8 cellular contexts compared by ENCODE assay signal in the genomic region with DNA sequence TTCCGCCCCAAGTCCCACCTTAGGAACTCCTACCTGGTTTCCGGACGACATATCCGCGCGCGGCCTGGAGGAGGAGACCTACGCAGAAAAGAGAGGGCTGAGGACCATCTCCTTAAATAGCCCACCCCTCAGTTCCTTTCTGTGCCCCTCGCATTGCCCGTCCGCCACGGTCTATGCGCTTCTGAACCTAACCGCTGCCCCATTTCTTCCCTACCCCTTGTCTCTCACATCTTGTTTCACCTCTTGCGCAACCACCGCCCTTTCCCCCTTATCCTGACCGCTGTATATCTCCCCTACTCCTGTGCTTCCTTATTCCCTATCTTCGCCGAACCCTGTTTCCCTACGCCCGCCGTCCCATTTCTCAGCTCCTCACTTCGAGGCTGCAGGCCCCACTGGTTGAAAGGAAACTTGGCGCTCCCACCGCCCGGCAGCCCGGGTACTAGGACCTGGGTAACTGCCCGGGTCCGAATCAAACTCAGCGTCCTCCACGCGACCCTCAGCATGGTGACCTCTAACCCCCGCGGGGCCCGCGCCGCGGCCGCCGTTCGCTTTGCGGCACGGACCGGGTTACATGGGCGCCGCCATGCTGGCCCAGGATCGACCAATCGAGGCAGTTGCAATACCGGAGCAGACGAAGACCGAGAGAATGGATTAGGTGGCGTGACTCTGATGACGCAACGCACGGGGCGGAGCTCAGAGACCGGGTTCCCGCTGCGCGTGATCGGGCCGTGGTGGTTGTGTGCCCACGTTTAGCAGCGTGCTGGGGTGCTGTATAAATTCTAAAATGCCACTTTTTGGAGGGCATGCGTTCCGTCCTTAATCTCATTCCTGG. TPM values are rescaled to one million over a fixed set of nuclear protein-coding genes. Genes with fewer than 3 reads are reported as not detected.
DNase-seq lines count a peak whose midpoint lies in the region; ATAC-seq and TF ChIP-seq lines count a peak whose summit lies in the region.

MRPS15 (minus strand) TSS at position 612 of the 832 bp plus-strand sequence; CDS start at position 503, 109 bp downstream.

- no peaks in the 10 kb centered on the region for H3K9me3 Mint-ChIP-seq in activated naive CD8-positive, alpha-beta T cell treated with anti-CD3 and anti-CD28 coated beads for 36 hours
- H3K9me3 Mint-ChIP-seq in glutamatergic neuron (ENCODE audit: unreplicated experiment): no peaks in the 10 kb centered on the region
- H3K9me3 Mint-ChIP-seq in osteocyte (ENCODE audit: unreplicated experiment): no peaks in the 10 kb centered on the region

- H3K27me3 Mint-ChIP-seq in activated naive CD8-positive, alpha-beta T cell treated with anti-CD3 and anti-CD28 coated beads for 36 hours: no peaks in the 10 kb centered on the region
- peaks cover 6% of the 10 kb centered on the region for H3K27me3 Mint-ChIP-seq in glutamatergic neuron (ENCODE audit: unreplicated experiment)
- no peaks in the 10 kb centered on the region for H3K27me3 Mint-ChIP-seq in osteocyte (ENCODE audit: unreplicated experiment)

- H3K27ac ChIP-seq in thymus (ENCODE audit: low read depth): peak within 1 kb of the TSS; percentile 89

- no peaks in the 10 kb centered on the region for H3K27me3 ChIP-seq in thymus (ENCODE audit: control insufficient read depth, insufficient read depth)

- no peak for TF ChIP-seq CTCF in GM10248 (IDR thresholded peaks at IDR 0.05; ENCODE audit: control extremely low read depth, extremely low read depth, low read depth, missing control alignments)
- TF ChIP-seq CTCF in glutamatergic neuron (IDR thresholded peaks at IDR 0.05; ENCODE audit: partially characterized antibody, unreplicated experiment): no peak
- no peak for TF ChIP-seq CTCF in osteocyte (IDR thresholded peaks at IDR 0.05)

- H3K4me3 ChIP-seq in thymus (ENCODE audit: low read length): peak within 1 kb of the TSS; percentile 68

- peak within 1 kb of the TSS; percentile 100 for H3K4me3 Mint-ChIP-seq in activated naive CD8-positive, alpha-beta T cell treated with anti-CD3 and anti-CD28 coated beads for 36 hours
- H3K4me3 Mint-ChIP-seq in glutamatergic neuron (ENCODE audit: unreplicated experiment) (peak within 1 kb of the TSS; percentile 98), osteocyte (ENCODE audit: unreplicated experiment) (peak within 1 kb of the TSS; percentile 99)

- peaks cover 18% of the 10 kb centered on the region for H3K36me3 Mint-ChIP-seq in activated naive CD8-positive, alpha-beta T cell treated with anti-CD3 and anti-CD28 coated beads for 36 hours
- H3K36me3 Mint-ChIP-seq in glutamatergic neuron (ENCODE audit: unreplicated experiment) (no peaks in the 10 kb centered on the region), osteocyte (ENCODE audit: unreplicated experiment) (peaks cover 15% of the 10 kb centered on the region)

- peaks cover 27% of the 10 kb centered on the region for H3K4me1 Mint-ChIP-seq in activated naive CD8-positive, alpha-beta T cell treated with anti-CD3 and anti-CD28 coated beads for 36 hours
- H3K4me1 Mint-ChIP-seq in glutamatergic neuron (ENCODE audit: low read depth, unreplicated experiment): peaks cover 3% of the 10 kb centered on the region
- peaks cover 21% of the 10 kb centered on the region for H3K4me1 Mint-ChIP-seq in osteocyte (ENCODE audit: unreplicated experiment)

- CTCF ChIA-PET in GM10248 (lab: Yijun Ruan, JAX): interaction anchor here (0.6 to 2.1 kb wide), 6 partner anchors 11 to 119 kb away, joined by 3 to 7 read pairs (median 3); partner anchors contain the start of gene OSCP1

- DNase-seq in GM10248 (ENCODE audit: extremely low spot score) (peak; percentile 97), NCI-H1105 (lab: John Stamatoyannopoulos, UW) (peak; percentile 92), SKM-1 treated with dmso at 0.1 percent for 144 hours (lab: John Stamatoyannopoulos, UW; ENCODE audit: unreplicated experiment) (peak; percentile 93), glutamatergic neuron (peak; percentile 95), osteocyte (ENCODE audit: extremely low spot score, unreplicated experiment) (peak; percentile 97)
- peak; percentile 96 for DNase-seq in activated naive CD8-positive, alpha-beta T cell treated with anti-CD3 and anti-CD28 coated beads for 36 hours

- H3K36me3 ChIP-seq in thymus (ENCODE audit: control insufficient read depth, insufficient read depth): peaks cover 12% of the 10 kb centered on the region

- H3K27ac Mint-ChIP-seq in activated naive CD8-positive, alpha-beta T cell treated with anti-CD3 and anti-CD28 coated beads for 36 hours: peak within 1 kb of the TSS; percentile 94
- H3K27ac Mint-ChIP-seq in glutamatergic neuron (ENCODE audit: unreplicated experiment) (peak within 1 kb of the TSS; percentile 93), osteocyte (ENCODE audit: unreplicated experiment) (peak within 1 kb of the TSS; percentile 98)

- POLR2A ChIA-PET in GM10248 (lab: Yijun Ruan, JAX): interaction anchor here (0.5 to 1.0 kb wide), 7 partner anchors 12 to 1334 kb away, joined by 3 to 9 read pairs (median 4); partner anchors contain the start of genes OSCP1 and ZC3H12A

- 1% methylated on average over 66 of the region's 66 CpGs for WGBS in thymus

- no peaks in the 10 kb centered on the region for H3K9me3 ChIP-seq in thymus (ENCODE audit: control insufficient read depth)

- ATAC-seq in HG02623 (IDR thresholded peaks at IDR 0.05; ENCODE audit: unreplicated experiment): peak; percentile 87

- peaks cover 3% of the 10 kb centered on the region for H3K4me1 ChIP-seq in thymus (ENCODE audit: control insufficient read depth, insufficient read depth, low read length)

RNA-seq across cellular contexts. Expression of gene MRPS15, which starts in this region (rescaled TPM):
- 100 to 1,000 TPM; 137 to 149 TPM for total RNA-seq in activated naive CD8-positive, alpha-beta T cell treated with anti-CD3 and anti-CD28 coated beads for 36 hours
- 65.4 TPM for total RNA-seq in glutamatergic neuron (ENCODE audit: unreplicated experiment)
- total RNA-seq in osteocyte: 59.0 and 64.4 TPM in 2 replicates
- 80.7 TPM for polyA plus RNA-seq in thymus

Comparison
In these comparisons a context has a peak if more than half of its experiments do, and no peak if none do; other contexts are left out.
1. Peak in every context shown above with its lines: DNase-seq, ATAC-seq, H3K4me3 ChIP-seq and H3K27ac ChIP-seq.